11 cellular contexts compared by ENCODE assay signal in genomic region chr3:192444791-192445106, GRCh38.
"Had no signal": no experiment of that assay in that cellular context is flagged by ENCODE, and none has a peak within 500 bp of the region (broad histone marks: within the 10 kb centered on the region; RNA-seq: fewer than 3 reads in every experiment).

No MANE protein-coding gene starts in this region.

- H3K9me3 ChIP-seq: ascending aorta, gastrocnemius medialis, neutrophil, tibial nerve had no signal

- H3K4me1 Mint-ChIP-seq: activated CD4-positive, alpha-beta T cell treated with anti-CD3 and anti-CD28 coated beads, Interleukin-2, amount 10 ng/mL, durations not matched to agents 24 days and 14 days; activated naive CD8-positive, alpha-beta T cell treated with anti-CD3 and anti-CD28 coated beads, Interleukin-2, amount 50 U/mL, for 24 hours; stimulated activated effector memory CD8-positive, alpha-beta T cell treated with anti-CD3 and anti-CD28 coated beads, Interleukin-12 subunit alpha, Interleukin-12 subunit beta, amount 100 ng/mL, for 72 hours had no signal

- H3K4me1 ChIP-seq: ascending aorta, gastrocnemius medialis had no signal

- H3K36me3 Mint-ChIP-seq: stimulated activated effector memory CD8-positive, alpha-beta T cell treated with anti-CD3 and anti-CD28 coated beads, Interleukin-12 subunit alpha, Interleukin-12 subunit beta, amount 100 ng/mL, for 72 hours had no signal

- H3K36me3 ChIP-seq: ascending aorta, cardiac muscle cell, gastrocnemius medialis, neutrophil, tibial nerve had no signal

- H3K4me3 Mint-ChIP-seq: activated CD4-positive, alpha-beta T cell treated with anti-CD3 and anti-CD28 coated beads, Interleukin-2, amount 10 ng/mL, durations not matched to agents 24 days and 14 days; activated naive CD8-positive, alpha-beta T cell treated with anti-CD3 and anti-CD28 coated beads, Interleukin-2, amount 50 U/mL, for 24 hours; stimulated activated effector memory CD8-positive, alpha-beta T cell treated with anti-CD3 and anti-CD28 coated beads, Interleukin-12 subunit alpha, Interleukin-12 subunit beta, amount 100 ng/mL, for 72 hours had no signal

- H3K27me3 ChIP-seq: ascending aorta had no signal

- H3K27ac ChIP-seq: ascending aorta, cardiac muscle cell, coronary artery, epithelial cell of prostate, gastrocnemius medialis, neutrophil, tibial nerve had no signal

- H3K9me3 Mint-ChIP-seq: activated CD4-positive, alpha-beta T cell treated with anti-CD3 and anti-CD28 coated beads, Interleukin-2, amount 10 ng/mL, durations not matched to agents 24 days and 14 days; activated naive CD8-positive, alpha-beta T cell treated with anti-CD3 and anti-CD28 coated beads, Interleukin-2, amount 50 U/mL, for 24 hours; stimulated activated effector memory CD8-positive, alpha-beta T cell treated with anti-CD3 and anti-CD28 coated beads, Interleukin-12 subunit alpha, Interleukin-12 subunit beta, amount 100 ng/mL, for 72 hours had no signal

- H3K27ac Mint-ChIP-seq: activated CD4-positive, alpha-beta T cell treated with anti-CD3 and anti-CD28 coated beads, Interleukin-2, amount 10 ng/mL, durations not matched to agents 24 days and 14 days; activated naive CD8-positive, alpha-beta T cell treated with anti-CD3 and anti-CD28 coated beads, Interleukin-2, amount 50 U/mL, for 24 hours; stimulated activated effector memory CD8-positive, alpha-beta T cell treated with anti-CD3 and anti-CD28 coated beads, Interleukin-12 subunit alpha, Interleukin-12 subunit beta, amount 100 ng/mL, for 72 hours had no signal

- H3K4me3 ChIP-seq: ascending aorta, cardiac muscle cell, coronary artery, gastrocnemius medialis, smooth muscle cell, tibial nerve had no signal

- H3K4me2 ChIP-seq: smooth muscle cell had no signal
